Comparison of ENCODE assay signal across 11 cellular contexts in the genomic region with DNA sequence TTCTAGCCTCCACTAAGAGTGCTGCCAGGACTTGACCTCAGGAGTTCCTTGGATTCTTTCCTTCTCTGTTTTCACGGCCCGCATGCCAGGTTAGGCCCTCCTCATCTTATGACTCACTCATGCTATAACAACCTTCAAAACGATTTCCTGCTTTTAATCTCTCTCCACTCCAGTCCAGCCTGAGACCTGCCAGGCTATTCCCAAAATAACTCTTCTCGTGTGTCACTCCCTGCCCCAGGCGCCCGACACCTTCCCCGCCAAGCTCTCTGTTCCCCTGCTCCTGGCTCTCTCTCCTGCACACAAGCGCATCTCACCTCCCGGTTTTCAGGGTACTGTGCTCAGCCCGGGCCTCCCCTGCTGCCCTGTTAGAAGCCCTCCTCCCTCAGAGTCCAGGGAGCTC.
DNase-seq lines count a peak whose midpoint lies in the region; ATAC-seq and TF ChIP-seq lines count a peak whose summit lies in the region.
"Had no signal": no experiment of that assay in that cellular context is flagged by ENCODE, and none has a peak within 500 bp of the region (broad histone marks: within the 10 kb centered on the region; RNA-seq: fewer than 3 reads in every experiment).

No MANE protein-coding gene starts in this region.

- no peak overlapping the region for H2AFZ ChIP-seq in fibroblast of lung (ENCODE audit: low read length)

- H3K27ac ChIP-seq in RWPE1 = peak overlapping the region; percentile 60
- no peak overlapping the region for H3K27ac ChIP-seq in fibroblast of lung (ENCODE audit: insufficient read depth, low read length)

- no peak for ATAC-seq in HG02840 (IDR thresholded peaks at IDR 0.05; ENCODE audit: low FRiP score, unreplicated experiment)
- ATAC-seq: mucosa of descending colon had no signal

- no peak overlapping the region for H3K4me2 ChIP-seq in fibroblast of lung (ENCODE audit: extremely low read depth, insufficient read depth, low read length)

- H3K4me3 Mint-ChIP-seq in neural crest cell = no peak overlapping the region
- no peak overlapping the region for H3K4me3 Mint-ChIP-seq in immature natural killer cell
- H3K4me3 Mint-ChIP-seq: activated T-helper 1 cell treated with anti-CD3 and anti-CD28 coated beads, Interleukin-12 subunit alpha, Interleukin-12 subunit beta, Interleukin-2, Interleukin-4 antibody, amounts not matched to agents 30 ng/mL and 10 ng/mL and 1 ng/mL, durations not matched to agents 14 hours and 24 hours and 36 hours; CD4-positive, CD25-positive, alpha-beta regulatory T cell had no signal

- CTCF ChIA-PET in RWPE1 (lab: Yijun Ruan, JAX) = no interaction called here

- in situ Hi-C loops in HAP-1 (cut with MboI; ENCODE audit: low sequenced_read_pairs) = no loop called here

- H3K36me3 ChIP-seq in fibroblast of lung (ENCODE audit: control insufficient read depth, insufficient read depth, low read length) (no peaks in the 10 kb centered on the region), HAP-1 (replicated peaks) (no peaks in the 10 kb centered on the region)

- H3K9ac ChIP-seq in fibroblast of lung (ENCODE audit: insufficient read depth, low read length) = no peak overlapping the region

- H3K27me3 ChIP-seq in fibroblast of lung (ENCODE audit: control insufficient read depth, insufficient read depth, low read length) (no peaks in the 10 kb centered on the region), HAP-1 (ENCODE audit: low read depth) (no peaks in the 10 kb centered on the region)

- POLR2A ChIA-PET in RWPE1 (lab: Yijun Ruan, JAX; ENCODE audit: low non-redundant PET) = no interaction called here

- H4K20me1 ChIP-seq in fibroblast of lung (ENCODE audit: control insufficient read depth, extremely low read depth, insufficient read depth, low read length) = no peaks in the 10 kb centered on the region

- H3K4me3 ChIP-seq in fibroblast of lung (replicated peaks in 1 of 4; ENCODE audit: control extremely low read depth in 1 of 4, insufficient read depth in 1 of 4, low read depth in 3 of 4, low read length in 4 of 4) = no peak overlapping the region
- no peak overlapping the region for H3K4me3 ChIP-seq in HAP-1
- H3K4me3 ChIP-seq: mucosa of descending colon had no signal

- peak overlapping the region; percentile 17 for H3K27ac Mint-ChIP-seq in neural crest cell (ENCODE audit: unreplicated experiment)
- H3K27ac Mint-ChIP-seq in immature natural killer cell = peak overlapping the region in 1 of 6 donors; percentile 32
- H3K27ac Mint-ChIP-seq: activated T-helper 1 cell treated with anti-CD3 and anti-CD28 coated beads, Interleukin-12 subunit alpha, Interleukin-12 subunit beta, Interleukin-2, Interleukin-4 antibody, amounts not matched to agents 30 ng/mL and 10 ng/mL and 1 ng/mL, durations not matched to agents 14 hours and 24 hours and 36 hours had no signal

- H3K36me3 Mint-ChIP-seq in neural crest cell (ENCODE audit: low read depth) (no peaks in the 10 kb centered on the region), immature natural killer cell (no peaks in the 10 kb centered on the region)
- H3K36me3 Mint-ChIP-seq: CD4-positive, CD25-positive, alpha-beta regulatory T cell had no signal

- H3K9me3 ChIP-seq in fibroblast of lung (ENCODE audit: control insufficient read depth, insufficient read depth, low read depth, low read length) (no peaks in the 10 kb centered on the region), HAP-1 (no peaks in the 10 kb centered on the region)
- H3K9me3 ChIP-seq: mucosa of descending colon had no signal

- peak; percentile 55 for DNase-seq in DMS53 (lab: John Stamatoyannopoulos, UW)
- DNase-seq in RWPE1 (ENCODE audit: low spot score) = peak; percentile 88
- DNase-seq in fibroblast of lung (ENCODE audit: low read depth in 2 of 2) = peak; percentile 20 to 82
- no peak for DNase-seq in neural crest cell (ENCODE audit: low read depth, low spot score)
- DNase-seq in HAP-1 (ENCODE audit: low spot score in 2 of 2) = no peak
- no peak for DNase-seq in immature natural killer cell
- DNase-seq in DMS114 treated with DMSO at 0.1 percent for 48 hours (lab: John Stamatoyannopoulos, UW; ENCODE audit: unreplicated experiment) = no peak
- DNase-seq: CD4-positive, CD25-positive, alpha-beta regulatory T cell; mucosa of descending colon had no signal

- no peaks in the 10 kb centered on the region for H3K4me1 ChIP-seq in fibroblast of lung (ENCODE audit: control insufficient read depth, extremely low read depth, insufficient read depth, low read length)
- H3K4me1 ChIP-seq in HAP-1 = no peaks in the 10 kb centered on the region

- H3K4me1 Mint-ChIP-seq in neural crest cell (peaks cover 24% of the 10 kb centered on the region), immature natural killer cell (no peaks in the 10 kb centered on the region)

- H3K9me3 Mint-ChIP-seq in neural crest cell (no peaks in the 10 kb centered on the region), immature natural killer cell (no peaks in the 10 kb centered on the region)
- H3K9me3 Mint-ChIP-seq: activated T-helper 1 cell treated with anti-CD3 and anti-CD28 coated beads, Interleukin-12 subunit alpha, Interleukin-12 subunit beta, Interleukin-2, Interleukin-4 antibody, amounts not matched to agents 30 ng/mL and 10 ng/mL and 1 ng/mL, durations not matched to agents 14 hours and 24 hours and 36 hours had no signal

- no peaks in the 10 kb centered on the region for H3K79me2 ChIP-seq in fibroblast of lung (ENCODE audit: control insufficient read depth, insufficient read depth, low read length)

- H3K27me3 Mint-ChIP-seq in neural crest cell (ENCODE audit: low read depth) (no peaks in the 10 kb centered on the region), immature natural killer cell (ENCODE audit: low read depth in 3 of 3) (peaks cover 1 to 15% (median 10%) of the 10 kb centered on the region in 3 donors)

- TF ChIP-seq CTCF in RWPE1 (conservative IDR thresholded peaks at IDR 0.05; ENCODE audit: low read depth) = no peak
- no peak for TF ChIP-seq CTCF in fibroblast of lung (conservative IDR thresholded peaks at IDR 0.05 in 1 of 2, IDR thresholded peaks at IDR 0.05 in 1 of 2; ENCODE audit: low read depth in 1 of 2, low read length in 2 of 2)
- TF ChIP-seq CTCF in neural crest cell (conservative IDR thresholded peaks at IDR 0.05) = no peak

Comparison
In these comparisons a context has a peak if more than half of its experiments do, and no peak if none do; other contexts are left out.
1. DNase-seq: peak in DMS53 (single experiment), RWPE1 (single experiment) and fibroblast of lung (2 of 2); none in neural crest cell (single experiment), HAP-1 (0 of 2), immature natural killer cell (0 of 3) and DMS114 treated with DMSO at 0.1 percent for 48 hours (single experiment).